7 cellular contexts compared by ENCODE assay signal in the genomic region with DNA sequence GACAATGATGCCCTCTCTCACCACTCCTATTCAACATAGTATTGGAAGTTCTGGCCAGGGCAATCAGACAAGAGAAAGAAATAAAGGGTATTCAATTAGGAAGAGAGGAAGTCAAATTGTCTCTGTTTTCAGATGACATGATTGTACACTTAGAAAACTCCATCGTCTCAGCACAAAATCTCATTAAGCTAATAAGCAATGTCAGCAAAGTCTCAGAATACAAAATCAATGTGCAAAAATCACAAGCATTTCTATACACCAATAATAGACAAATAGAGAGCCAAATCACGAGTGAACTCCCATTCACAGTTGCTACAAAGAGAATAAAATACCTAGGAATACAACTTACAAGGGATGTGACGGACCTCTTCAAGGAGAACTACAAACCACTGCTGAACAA. TPM values are rescaled to one million over a fixed set of nuclear protein-coding genes. Genes with fewer than 3 reads are reported as not detected.
"Had no signal": no experiment of that assay in that cellular context is flagged by ENCODE, and none has a peak within 500 bp of the region (broad histone marks: within the 10 kb centered on the region; RNA-seq: fewer than 3 reads in every experiment).

No MANE protein-coding gene starts in this region.

RNA-seq across cellular contexts. Expression of a gene that starts 49.1 kb away (rescaled TPM):
- total RNA-seq: GM23248, H1, H4, H7, H9, HFFc6 had no signal
- polyA plus RNA-seq: GM23248, GM23338, H1 had no signal
